ENCODE assay signal across 1 cellular context in genomic region chr4:5888222-5888701, GRCh38.
TF ChIP-seq lines count a peak whose summit lies in the region.

No MANE protein-coding gene starts in this region.

TF ChIP-seq in H1, 55 proteins besides CTCF, POLR2A, EP300 and RAD21:
- TF ChIP-seq SIX5 (IDR thresholded peaks at IDR 0.05; ENCODE audit: low read depth, low read length) (no peak), HDAC6 (IDR thresholded peaks at IDR 0.05; ENCODE audit: low read depth, low read length) (no peak), SIN3A (conservative IDR thresholded peaks at IDR 0.05 in 1 of 2, IDR thresholded peaks at IDR 0.05 in 1 of 2; ENCODE audit: low read depth in 1 of 2, low read length in 2 of 2) (0 out of 4 replicates have a peak, but pooled peaks of 1 of the 2 experiments have one; percentile 9), CTBP2 (IDR thresholded peaks at IDR 0.05; ENCODE audit: borderline replicate concordance, insufficient read depth, insufficient read length, low read length) (no peak), TEAD4 (IDR thresholded peaks at IDR 0.05; ENCODE audit: low read depth, low read length) (no peak), SUZ12 (IDR thresholded peaks at IDR 0.05; ENCODE audit: low read length) (no peak), RFX5 (IDR thresholded peaks at IDR 0.05; ENCODE audit: borderline replicate concordance, low read depth, low read length) (no peak), RXRA (IDR thresholded peaks at IDR 0.05; ENCODE audit: insufficient read depth, low read depth, low read length) (no peak), PHF8 (conservative IDR thresholded peaks at IDR 0.05; ENCODE audit: low read depth, low read length) (peak; percentile 57; the same call in 1 of the 2 replicates), FOSL1 (IDR thresholded peaks at IDR 0.05; ENCODE audit: insufficient read depth, low read depth, low read length) (no peak), KDM4A (IDR thresholded peaks at IDR 0.05; ENCODE audit: low read depth, low read length, severe bottlenecking) (peak; percentile 28), HDAC2 (IDR thresholded peaks at IDR 0.05; ENCODE audit: borderline replicate concordance in 1 of 2, low read depth in 2 of 2, low read length in 2 of 2) (no peak), CBX8 (IDR thresholded peaks at IDR 0.05; ENCODE audit: borderline replicate concordance, low read depth, low read length) (no peak), TAF1 (IDR thresholded peaks at IDR 0.05; ENCODE audit: low read depth, low read length) (no peak), JUN (IDR thresholded peaks at IDR 0.05; ENCODE audit: low read depth, low read length) (no peak), POU5F1 (IDR thresholded peaks at IDR 0.05; ENCODE audit: low read depth, low read length) (no peak), BACH1 (IDR thresholded peaks at IDR 0.05; ENCODE audit: low read length) (peak; percentile 29; the same call in 1 of the 2 replicates)
- TF ChIP-seq, protein P1, sequence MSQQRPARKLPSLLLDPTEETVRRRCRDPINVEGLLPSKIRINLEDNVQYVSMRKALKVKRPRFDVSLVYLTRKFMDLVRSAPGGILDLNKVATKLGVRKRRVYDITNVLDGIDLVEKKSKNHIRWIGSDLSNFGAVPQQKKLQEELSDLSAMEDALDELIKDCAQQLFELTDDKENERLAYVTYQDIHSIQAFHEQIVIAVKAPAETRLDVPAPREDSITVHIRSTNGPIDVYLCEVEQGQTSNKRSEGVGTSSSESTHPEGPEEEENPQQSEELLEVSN (IDR thresholded peaks at IDR 0.05): no peak; the same call in 1 of the 2 replicates
- TF ChIP-seq, protein P2, sequence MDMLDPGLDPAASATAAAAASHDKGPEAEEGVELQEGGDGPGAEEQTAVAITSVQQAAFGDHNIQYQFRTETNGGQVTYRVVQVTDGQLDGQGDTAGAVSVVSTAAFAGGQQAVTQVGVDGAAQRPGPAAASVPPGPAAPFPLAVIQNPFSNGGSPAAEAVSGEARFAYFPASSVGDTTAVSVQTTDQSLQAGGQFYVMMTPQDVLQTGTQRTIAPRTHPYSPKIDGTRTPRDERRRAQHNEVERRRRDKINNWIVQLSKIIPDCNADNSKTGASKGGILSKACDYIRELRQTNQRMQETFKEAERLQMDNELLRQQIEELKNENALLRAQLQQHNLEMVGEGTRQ (IDR thresholded peaks at IDR 0.05; ENCODE audit: low read length): no peak
